In genomic region chr12:76859621-76860020, GRCh38 we compare ENCODE assay signal across 1 cellular context.
A peak's percentile ranks its signal among the peaks of the same experiment; 100 is the strongest.
TF ChIP-seq lines count a peak whose summit lies in the region.

No MANE protein-coding gene starts in this region.

TF ChIP-seq in K562, 482 proteins besides CTCF, POLR2A, EP300 and RAD21:
- TF ChIP-seq TRIM25 (IDR thresholded peaks at IDR 0.05; ENCODE audit: borderline replicate concordance) (no peak), CBX3 (IDR thresholded peaks at IDR 0.05; ENCODE audit: borderline replicate concordance in 1 of 2, low read length in 2 of 2) (no peak), CLOCK (CRISPR knock-in tag; IDR thresholded peaks at IDR 0.05; ENCODE audit: borderline replicate concordance) (no peak), HMBOX1 (IDR thresholded peaks at IDR 0.05) (peak; percentile 25; the same call in 1 of the 2 replicates)
